In the genomic region with DNA sequence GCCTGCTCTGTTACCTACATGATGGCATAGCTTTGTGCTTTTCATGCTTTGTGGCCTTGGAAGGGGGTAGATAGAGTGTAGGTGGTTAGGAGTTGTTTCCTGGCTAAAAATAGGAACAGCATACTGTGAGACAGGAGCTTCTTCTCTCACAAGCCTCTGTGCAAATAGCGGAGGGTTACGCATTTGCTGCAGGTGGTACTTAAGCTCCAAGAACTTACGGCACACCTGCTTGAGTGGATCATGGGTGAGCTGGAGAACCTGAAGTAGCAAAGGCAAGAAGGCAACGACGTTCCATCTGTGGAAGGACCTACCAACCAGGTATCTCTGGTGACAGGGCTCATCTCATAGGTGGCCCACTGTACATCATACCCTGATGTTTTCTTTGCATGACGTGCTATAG, we compare ENCODE assay signal across 12 cellular contexts.
DNase-seq lines count a peak whose midpoint lies in the region; ATAC-seq and TF ChIP-seq lines count a peak whose summit lies in the region.
"Had no signal": no experiment of that assay in that cellular context is flagged by ENCODE, and none has a peak within 500 bp of the region (broad histone marks: within the 10 kb centered on the region; RNA-seq: fewer than 3 reads in every experiment).

No MANE protein-coding gene starts in this region.

- peak overlapping the region; percentile 66 for H3K9ac ChIP-seq in SU-DHL-6 (ENCODE audit: low read length)

- no peaks in the 10 kb centered on the region for H3K36me3 ChIP-seq in SU-DHL-6 (ENCODE audit: low read length)

- H3K4me3 ChIP-seq in SU-DHL-6 (ENCODE audit: insufficient read depth, low read length, poor library complexity, severe bottlenecking), result peak overlapping the region; percentile 46
- H3K4me3 ChIP-seq: smooth muscle cell had no signal

- peak in 2 of 3 experiments; percentile 12 to 78 for DNase-seq in NCI-H1417 (lab: John Stamatoyannopoulos, UW)
- no peak for DNase-seq in NCI-H1417 treated with DMSO at 0.1 percent for 48 hours (lab: John Stamatoyannopoulos, UW)
- DNase-seq in sciatic nerve (ENCODE audit: low spot score), result peak; percentile 23
- DNase-seq in hepatic stellate cell (ENCODE audit: low spot score), result no peak
- DNase-seq: activated CD4-positive, alpha-beta T cell treated with anti-CD3 and anti-CD28 coated beads for 36 hours; NCI-H69; trophoblast cell had no signal

- peak overlapping the region; percentile 94 for H3K27ac ChIP-seq in SU-DHL-6 (ENCODE audit: low read depth, low read length)

- H2AFZ ChIP-seq in SU-DHL-6 (ENCODE audit: low read depth, low read length, severe bottlenecking), result no peak overlapping the region

- H3K9me3 ChIP-seq in SU-DHL-6 (ENCODE audit: insufficient read depth, low read length), result no peaks in the 10 kb centered on the region

- intact Hi-C loops in sciatic nerve (cut with DNase I), result no loop called here

- H3K27me3 ChIP-seq in SU-DHL-6 (ENCODE audit: low read length), result no peaks in the 10 kb centered on the region

- ATAC-seq in HG02678 (IDR thresholded peaks at IDR 0.05; ENCODE audit: unreplicated experiment) (peak; percentile 20), sciatic nerve (no peak), HG02759 (IDR thresholded peaks at IDR 0.05; ENCODE audit: unreplicated experiment) (no peak), GM21360 (IDR thresholded peaks at IDR 0.05; ENCODE audit: unreplicated experiment) (no peak)
- ATAC-seq: activated CD4-positive, alpha-beta T cell treated with anti-CD3 and anti-CD28 coated beads for 36 hours had no signal

- H4K20me1 ChIP-seq in SU-DHL-6 (ENCODE audit: low read depth, low read length), result no peaks in the 10 kb centered on the region

- no peaks in the 10 kb centered on the region for H3K9me2 ChIP-seq in SU-DHL-6 (replicated peaks; ENCODE audit: insufficient read depth, low read length)

- H3F3A ChIP-seq in SU-DHL-6 (ENCODE audit: insufficient read depth), result peaks cover 93% of the 10 kb centered on the region

- H3K4me2 ChIP-seq in SU-DHL-6 (ENCODE audit: low read depth, low read length, poor library complexity, severe bottlenecking), result peak overlapping the region; percentile 98
- H3K4me2 ChIP-seq: smooth muscle cell had no signal

- peaks cover 47% of the 10 kb centered on the region for H3K79me2 ChIP-seq in SU-DHL-6 (ENCODE audit: insufficient read depth, low read length)

- no peak for TF ChIP-seq CTCF in SU-DHL-6 (IDR thresholded peaks at IDR 0.05; ENCODE audit: insufficient read depth, low read length, poor library complexity, severe bottlenecking)

Comparison
In these comparisons a context has a peak if more than half of its experiments do, and no peak if none do; other contexts are left out.
1. DNase-seq: peak in NCI-H1417 (2 of 3) and sciatic nerve (single experiment); none in NCI-H1417 treated with DMSO at 0.1 percent for 48 hours (single experiment) and hepatic stellate cell (single experiment).